Comparison of ENCODE assay signal across 16 cellular contexts in genomic region chr7:2774280-2774679, GRCh38.
"Had no signal": no experiment of that assay in that cellular context is flagged by ENCODE, and none has a peak within 500 bp of the region (broad histone marks: within the 10 kb centered on the region; RNA-seq: fewer than 3 reads in every experiment).

No MANE protein-coding gene starts in this region.

- H3K4me3 ChIP-seq: cardiac muscle cell, colonic mucosa, gastroesophageal sphincter, left ventricle myocardium inferior, pancreas, skin epidermis, tibial artery had no signal

- H3K4me1 ChIP-seq: colonic mucosa, gastroesophageal sphincter, left ventricle myocardium inferior, pancreas, tibial artery had no signal

- H3K27ac Mint-ChIP-seq: T-cell had no signal

- H3K27me3 ChIP-seq: cardiac muscle cell, colonic mucosa, gastroesophageal sphincter, pancreas, tibial artery had no signal

- H3K27ac ChIP-seq: cardiac muscle cell, colonic mucosa, gastroesophageal sphincter, left ventricle myocardium inferior, pancreas, tibial artery, WERI-Rb-1 had no signal

- ATAC-seq: gastroesophageal sphincter, T-cell had no signal

- H3K9me3 ChIP-seq: colonic mucosa, gastroesophageal sphincter, left ventricle myocardium inferior, pancreas had no signal

- H3K4me3 Mint-ChIP-seq: T-cell had no signal

- FAIRE-seq: pancreas had no signal

- H3K36me3 ChIP-seq: cardiac muscle cell, colonic mucosa, left ventricle myocardium inferior, pancreas, WERI-Rb-1 had no signal

- H3K27me3 Mint-ChIP-seq: T-cell had no signal

- H3K9me3 Mint-ChIP-seq: T-cell had no signal

- DNase-seq: activated CD4-positive, alpha-beta T cell treated with anti-CD3 and anti-CD28 coated beads for 4 hours; activated naive CD4-positive, alpha-beta T cell; activated T-cell treated with anti-CD3 and anti-CD28 coated beads, Interleukin-2, amount 50 U/mL, for 48 hours; colonic mucosa; islet precursor cell; left ventricle myocardium inferior; mesenchymal stem cell; pancreas; retina; T-cell; T1000; tibial artery; WERI-Rb-1 had no signal
